In the genomic region with DNA sequence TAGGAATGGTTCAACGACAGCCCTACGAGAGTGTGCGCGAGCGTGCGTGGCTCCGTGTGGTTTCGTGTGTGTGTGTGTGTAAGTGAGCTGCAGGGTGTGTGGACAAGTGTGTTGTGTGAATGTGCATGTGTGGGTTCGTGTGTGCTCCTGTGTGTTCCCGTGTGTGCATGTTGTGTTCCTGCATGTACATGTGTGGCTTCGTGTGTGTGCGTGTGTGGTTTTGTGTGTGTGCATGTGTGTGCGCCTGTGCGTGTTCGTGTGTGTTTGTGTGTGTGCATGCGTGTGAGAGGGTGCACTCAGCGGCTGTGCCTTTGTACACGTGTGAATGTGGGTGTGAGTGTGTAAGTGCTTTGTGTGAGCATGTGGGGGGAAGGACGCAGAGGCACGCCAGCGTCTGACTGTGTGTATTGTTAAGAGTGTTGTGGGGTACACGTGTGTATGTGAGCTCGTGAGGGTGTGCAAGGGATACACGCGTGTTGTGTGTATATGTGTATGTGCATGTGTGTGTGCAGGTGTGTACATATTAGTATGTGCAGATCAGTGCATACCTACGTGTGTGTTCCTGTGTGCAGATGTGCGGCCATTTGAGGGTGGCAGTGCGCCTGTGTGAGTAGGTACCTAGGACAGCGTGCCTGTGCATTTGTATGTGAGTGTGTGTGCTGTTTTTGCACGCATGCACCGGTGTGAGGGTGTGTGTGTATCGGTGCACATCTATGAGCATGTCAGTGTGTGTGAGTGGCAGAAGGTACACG, we compare ENCODE assay signal across 31 cellular contexts. TPM values are rescaled to one million over a fixed set of nuclear protein-coding genes. Genes with fewer than 3 reads are reported as not detected.
DNase-seq lines count a peak whose midpoint lies in the region; ATAC-seq, FAIRE-seq and TF ChIP-seq lines count a peak whose summit lies in the region.
"Had no signal": no experiment of that assay in that cellular context is flagged by ENCODE, and none has a peak within 500 bp of the region (broad histone marks: within the 10 kb centered on the region; RNA-seq: fewer than 3 reads in every experiment).

No MANE protein-coding gene starts in this region.

- H3K27me3 ChIP-seq in SK-N-SH (ENCODE audit: insufficient read depth) (peaks cover 80% of the 10 kb centered on the region), H9 (ENCODE audit: insufficient read depth, low read length) (peaks cover 2% of the 10 kb centered on the region; the same call in 1 of the 2 replicates), H1 (replicated peaks in 1 of 4; ENCODE audit: control insufficient read depth in 3 of 4, extremely low read depth in 1 of 4, insufficient read depth in 3 of 4, low read length in 3 of 4) (peaks cover 1 to 20% (median 16%) of the 10 kb centered on the region in 4 experiments; a peak in 5 of 7 replicates), trophoblast cell (ENCODE audit: insufficient read depth, low read length) (peaks cover 6% of the 10 kb centered on the region)

- peaks cover 87% of the 10 kb centered on the region for H3K27me3 Mint-ChIP-seq in H9 (ENCODE audit: low read depth)

- H3K79me2 ChIP-seq in SK-N-SH (ENCODE audit: insufficient read depth) (no peaks in the 10 kb centered on the region), H9 (ENCODE audit: insufficient read depth, low read length) (no peaks in the 10 kb centered on the region), H1 (ENCODE audit: control insufficient read depth in 1 of 2, insufficient read depth in 2 of 2, low read length in 2 of 2) (no peaks in the 10 kb centered on the region), trophoblast cell (ENCODE audit: control insufficient read depth, insufficient read depth, low read length, poor library complexity) (peaks cover 2% of the 10 kb centered on the region)

- H3K23me2 ChIP-seq in H9 (ENCODE audit: insufficient read length, low read depth, low read length, poor library complexity, severe bottlenecking) (peaks cover 8% of the 10 kb centered on the region), H1 (ENCODE audit: low read depth, low read length) (peaks cover 8% of the 10 kb centered on the region; the same call in 1 of the 2 replicates)

- no peak for FAIRE-seq in H1 (lab: Jason Lieb, UNC)

- no peak for TF ChIP-seq POLR2A in H1 (IDR thresholded peaks at IDR 0.05; ENCODE audit: control extremely low read depth in 1 of 2, low read depth in 2 of 2, low read length in 2 of 2)

- CTCF ChIA-PET in SK-N-SH (lab: Yijun Ruan, JAX) (interaction anchor here (1.4 to 1.5 kb wide), 2 partner anchors 14 to 109 kb away, joined by 4 read pairs; no protein-coding TSS in a partner anchor), H1 (lab: Charles Lee; ENCODE audit: partially characterized antibody) (interaction anchor here (0.6 to 4.1 kb wide), 4 partner anchors 38 to 62 kb away, joined by 3 to 18 read pairs (median 5); no protein-coding TSS in a partner anchor)

- no peak overlapping the region for H2BK5ac ChIP-seq in H9 (ENCODE audit: insufficient read length, low read length)
- no peak overlapping the region; the same call in 1 of the 2 replicates for H2BK5ac ChIP-seq in H1 (ENCODE audit: low read depth, low read length)
- H2BK5ac ChIP-seq in trophoblast cell (ENCODE audit: low read depth, low read length, poor library complexity) = no peak overlapping the region

- ATAC-seq in SK-N-SH treated with all-trans-retinoic acid at 6 μM for 48 hours = no peak
- no peak for ATAC-seq in mucosa of descending colon
- ATAC-seq: Panc1 had no signal

- DNase-seq in SK-N-SH (no peak), H9 (no peak), H1 (ENCODE audit: low read depth in 1 of 2, low spot score in 2 of 2) (no peak), trophoblast cell (no peak), superior temporal gyrus (ENCODE audit: extremely low spot score) (no peak), mucosa of descending colon (no peak)
- DNase-seq: ACHN; BE2C; Calu3; CD8-positive, alpha-beta memory T cell; DMS153; DND-41; GM23248; Karpas-422; NCI-H1092 treated with DMSO at 0.1 percent for 48 hours; NCI-H1436; NCI-H187; NCI-H2081 treated with DMSO at 0.1 percent for 48 hours; NCI-H2171; NCI-H226; NCI-H510A; NCI-H69; SIG-M5 had no signal

- no peak overlapping the region for H4K8ac ChIP-seq in H9 (replicated peaks; ENCODE audit: insufficient read length, low read depth, low read length)
- H4K8ac ChIP-seq in H1 (ENCODE audit: extremely low read depth, insufficient read depth, low read length) = peak overlapping the region; percentile 57; the same call in 1 of the 2 replicates
- no peak overlapping the region for H4K8ac ChIP-seq in trophoblast cell (ENCODE audit: low read depth, low read length)

- H3K18ac ChIP-seq in H9 (ENCODE audit: insufficient read length, low read depth, low read length) (peak overlapping the region; percentile 9), H1 (ENCODE audit: extremely low read depth, low read length) (no peak overlapping the region), trophoblast cell (ENCODE audit: low read length) (no peak overlapping the region)

- H3K4me1 ChIP-seq in SK-N-SH (ENCODE audit: control insufficient read depth in 1 of 2, insufficient read depth in 2 of 2, low read depth in 1 of 2, low read length in 1 of 2) (peaks cover 0 to 3% of the 10 kb centered on the region in 2 experiments; a peak in 1 of 4 replicates), H9 (ENCODE audit: insufficient read depth, low read length) (no peaks in the 10 kb centered on the region; the same call in 1 of the 2 replicates), H1 (replicated peaks in 1 of 4; ENCODE audit: control insufficient read depth in 3 of 4, insufficient read depth in 4 of 4, low read length in 3 of 4) (peaks cover 2 to 5% (median 3%) of the 10 kb centered on the region in 4 experiments; a peak in 6 of 7 replicates), trophoblast cell (ENCODE audit: control insufficient read depth in 1 of 2, insufficient read depth in 2 of 2, low read length in 2 of 2) (peaks cover 0 to 5% of the 10 kb centered on the region in 2 experiments), mucosa of descending colon (ENCODE audit: low read depth) (no peaks in the 10 kb centered on the region)

- no peak overlapping the region for H3K4ac ChIP-seq in H9 (ENCODE audit: low read depth, low read length)
- peak overlapping the region; percentile 69 for H3K4ac ChIP-seq in H1 (replicated peaks; ENCODE audit: insufficient read length, low read depth, low read length)
- no peak overlapping the region for H3K4ac ChIP-seq in trophoblast cell (ENCODE audit: low read depth, low read length)

- no peak overlapping the region for H2AFZ ChIP-seq in SK-N-SH (ENCODE audit: low read depth)
- no peak overlapping the region for H2AFZ ChIP-seq in H9 (ENCODE audit: low read length)
- H2AFZ ChIP-seq in H1 (ENCODE audit: low read length) = no peak overlapping the region
- H2AFZ ChIP-seq in trophoblast cell (ENCODE audit: insufficient read depth, low read length, poor library complexity) = no peak overlapping the region
- H2AFZ ChIP-seq: GM23248 had no signal

- no peaks in the 10 kb centered on the region for H3K36me3 ChIP-seq in SK-N-SH (replicated peaks in 1 of 2; ENCODE audit: control insufficient read depth in 1 of 2, insufficient read depth in 2 of 2, low read length in 1 of 2)
- no peaks in the 10 kb centered on the region for H3K36me3 ChIP-seq in H1 (ENCODE audit: control insufficient read depth in 2 of 4, insufficient read depth in 4 of 4, low read length in 3 of 4)
- H3K36me3 ChIP-seq in trophoblast cell (ENCODE audit: control insufficient read depth in 1 of 2, insufficient read depth in 2 of 2, low read length in 2 of 2) = no peaks in the 10 kb centered on the region
- no peaks in the 10 kb centered on the region for H3K36me3 ChIP-seq in mucosa of descending colon (ENCODE audit: low read depth)
- H3K36me3 ChIP-seq: BE2C, HAP-1 had no signal

- H4K12ac ChIP-seq in trophoblast cell (ENCODE audit: low read depth, low read length) = no peak overlapping the region

- H3K9me2 ChIP-seq in SK-N-SH = no peaks in the 10 kb centered on the region

- H2BK15ac ChIP-seq in H9 (ENCODE audit: low read depth, low read length) (no peak overlapping the region), H1 (ENCODE audit: low read length) (peak overlapping the region; percentile 99)

- H2BK12ac ChIP-seq in H9 (ENCODE audit: insufficient read length, low read depth, low read length) = no peak overlapping the region
- H2BK12ac ChIP-seq in H1 (ENCODE audit: low read depth, low read length) = peak overlapping the region; percentile 90; the same call in 1 of the 2 replicates
- H2BK12ac ChIP-seq in trophoblast cell (ENCODE audit: low read length) = no peak overlapping the region

- H3K36me3 Mint-ChIP-seq in H9 (ENCODE audit: insufficient read depth in 1 of 3, low read depth in 3 of 3) = no peaks in the 10 kb centered on the region
- H3K36me3 Mint-ChIP-seq: CD8-positive, alpha-beta memory T cell had no signal

- H3K14ac ChIP-seq in H9 (ENCODE audit: insufficient read depth, low read length) (no peak overlapping the region), H1 (ENCODE audit: insufficient read length) (no peak overlapping the region), trophoblast cell (ENCODE audit: low read length) (no peak overlapping the region)

- H2BK120ac ChIP-seq in H9 (ENCODE audit: low read depth, low read length, poor library complexity, severe bottlenecking) (no peak overlapping the region), H1 (replicated peaks; ENCODE audit: low read depth, low read length) (no peak overlapping the region), trophoblast cell (ENCODE audit: insufficient read depth, low read length, poor library complexity) (no peak overlapping the region)

- no peaks in the 10 kb centered on the region for H3F3A ChIP-seq in SK-N-SH (replicated peaks; ENCODE audit: insufficient read depth)

- 65% methylated on average over 33 of the region's 33 CpGs for WGBS in SK-N-SH (ENCODE audit: low lambda C conversion rate)
- WGBS in H9 (ENCODE audit: extremely low coverage, insufficient read length, low lambda C conversion rate) = no CpG with 5 or more reads among the region's 33 CpGs
- WGBS in H1 (ENCODE audit: extremely low coverage in 1 of 2, insufficient coverage in 1 of 2, insufficient read length in 1 of 2, insufficient replicate concordance in 2 of 2, low coverage in 1 of 2, low lambda C conversion rate in 2 of 2, missing lambda C conversion rate in 1 of 2), 2 experiments = 85% methylated on average over 33 of the region's 33 CpGs; no CpG with 5 or more reads in 1 of the 2 experiments
- WGBS in trophoblast cell (ENCODE audit: extremely low coverage, insufficient coverage, insufficient read length) = no CpG with 5 or more reads among the region's 33 CpGs

- peak overlapping the region in 1 of 2 experiments; percentile 9; a peak in 1 of 5 replicates for H3K4me3 Mint-ChIP-seq in H9

- H3K9me3 ChIP-seq in SK-N-SH (no peaks in the 10 kb centered on the region), H9 (ENCODE audit: control insufficient read depth, low read depth, low read length) (no peaks in the 10 kb centered on the region), H1 (ENCODE audit: insufficient read depth in 2 of 2, low read depth in 1 of 2, low read length in 1 of 2) (no peaks in the 10 kb centered on the region), trophoblast cell (ENCODE audit: insufficient read depth, low read depth, low read length) (peaks cover 9% of the 10 kb centered on the region), mucosa of descending colon (no peaks in the 10 kb centered on the region)
- H3K9me3 ChIP-seq: HAP-1 had no signal

- H3K23ac ChIP-seq in H9 (ENCODE audit: insufficient read length, low read depth, low read length) = peak overlapping the region; percentile 31
- H3K23ac ChIP-seq in H1 (ENCODE audit: insufficient read length) = no peak overlapping the region
- H3K23ac ChIP-seq in trophoblast cell (ENCODE audit: low read length) = peak overlapping the region; percentile 97

- H3T11ph ChIP-seq in H9 (ENCODE audit: low read length) = no peak overlapping the region

- TF ChIP-seq CTCF in SK-N-SH (IDR thresholded peaks at IDR 0.05) (no peak), H9 (conservative IDR thresholded peaks at IDR 0.05) (no peak), H1 (IDR thresholded peaks at IDR 0.05; ENCODE audit: control extremely low read depth in 1 of 3, insufficient read depth in 1 of 3, low read depth in 1 of 3, low read length in 3 of 3) (no peak), mucosa of descending colon (IDR thresholded peaks at IDR 0.05) (no peak)

- no peak overlapping the region for H2BK20ac ChIP-seq in H9 (ENCODE audit: low read depth, low read length, poor library complexity, severe bottlenecking)
- H2BK20ac ChIP-seq in H1 (ENCODE audit: low read length) = 0 out of 2 replicates have a peak overlapping the region, but pooled peaks have one; percentile 53

- POLR2A ChIA-PET in SK-N-SH (lab: Yijun Ruan, JAX) (interaction anchor here (1.2 kb wide), 1 partner anchor 11 kb away, joined by 4 read pairs; no protein-coding TSS in a partner anchor), H1 (lab: Charles Lee; ENCODE audit: partially characterized antibody) (interaction anchor here (0.6 to 1.3 kb wide), 2 partner anchors 37 to 136 kb away, joined by 3 read pairs; partner anchors contain the start of gene MBD3)

- H3K4me3 ChIP-seq in SK-N-SH (ENCODE audit: low read depth in 2 of 2, low read length in 1 of 2) (no peak overlapping the region), H1 (ENCODE audit: extremely low read depth in 1 of 4, insufficient read depth in 2 of 4, low read depth in 3 of 4, low read length in 4 of 4) (no peak overlapping the region), trophoblast cell (ENCODE audit: low read depth, low read length) (peak overlapping the region; percentile 61), mucosa of descending colon (no peak overlapping the region)
- H3K4me3 ChIP-seq: GM23248, HAP-1, SK-N-MC had no signal

- H4K91ac ChIP-seq in H9 (ENCODE audit: insufficient read length, low read depth, low read length) (no peak overlapping the region), H1 (replicated peaks; ENCODE audit: insufficient read length, low read length) (peak overlapping the region; percentile 96), trophoblast cell (ENCODE audit: low read depth, low read length) (no peak overlapping the region)

- no peaks in the 10 kb centered on the region; a peak in 2 of 5 replicates for H3K9me3 Mint-ChIP-seq in H9
- H3K9me3 Mint-ChIP-seq: CD8-positive, alpha-beta memory T cell; IgD-negative memory B cell had no signal

- TF ChIP-seq RAD21 in SK-N-SH (IDR thresholded peaks at IDR 0.05; ENCODE audit: low read length) (no peak), H1 (IDR thresholded peaks at IDR 0.05 in 1 of 2, conservative IDR thresholded peaks at IDR 0.05 in 1 of 2; ENCODE audit: low read depth in 2 of 2, low read length in 2 of 2) (no peak)

- H4K5ac ChIP-seq in H9 (ENCODE audit: insufficient read length, low read depth, low read length) = peak overlapping the region; percentile 48
- H4K5ac ChIP-seq in H1 (ENCODE audit: insufficient read length, low read depth, low read length) = no peak overlapping the region

- TF ChIP-seq EP300 in SK-N-SH (IDR thresholded peaks at IDR 0.05; ENCODE audit: borderline replicate concordance in 1 of 2, low read depth in 1 of 2, low read length in 1 of 2) (no peak), H1 (IDR thresholded peaks at IDR 0.05; ENCODE audit: borderline replicate concordance in 1 of 2, low read depth in 2 of 2, low read length in 2 of 2) (no peak)

- H3K56ac ChIP-seq in H9 (ENCODE audit: insufficient read length, low read depth, low read length) = peak overlapping the region; percentile 50
- no peak overlapping the region for H3K56ac ChIP-seq in H1 (replicated peaks; ENCODE audit: insufficient read length, low read depth, low read length)

- H3K4me1 Mint-ChIP-seq in H9 = peaks cover 0 to 4% of the 10 kb centered on the region in 2 experiments; a peak in 2 of 4 replicates

- H3K27ac ChIP-seq in SK-N-SH (ENCODE audit: low read depth in 2 of 2, low read length in 1 of 2) (no peak overlapping the region), H9 (ENCODE audit: insufficient read length, low read depth, low read length) (no peak overlapping the region), H1 (ENCODE audit: low read depth, low read length) (no peak overlapping the region), trophoblast cell (ENCODE audit: low read depth, low read length) (no peak overlapping the region)
- H3K27ac ChIP-seq: 22Rv1, GM23248, SK-N-MC had no signal

- intact Hi-C loops in mucosa of descending colon (cut with DNase I, micrococcal nuclease) = no loop called here

- no peaks in the 10 kb centered on the region for H4K20me1 ChIP-seq in SK-N-SH (ENCODE audit: insufficient read depth)
- H4K20me1 ChIP-seq in H9 (ENCODE audit: control insufficient read depth, insufficient read depth, insufficient read length) = no peaks in the 10 kb centered on the region
- H4K20me1 ChIP-seq in H1 (replicated peaks in 1 of 2; ENCODE audit: control insufficient read depth in 1 of 2, insufficient read depth in 2 of 2, low read length in 2 of 2) = peaks cover 0 to 7% of the 10 kb centered on the region in 2 experiments

- H3K4me2 ChIP-seq in SK-N-SH = no peak overlapping the region
- H3K4me2 ChIP-seq in H9 (ENCODE audit: insufficient read depth, insufficient read length, low read length) = no peak overlapping the region
- no peak overlapping the region; a peak in 1 of 4 replicates for H3K4me2 ChIP-seq in H1 (ENCODE audit: insufficient read depth in 1 of 2, low read depth in 2 of 2, low read length in 2 of 2)
- no peak overlapping the region for H3K4me2 ChIP-seq in trophoblast cell (ENCODE audit: low read length)

- no peak overlapping the region; a peak in 1 of 7 replicates for H3K27ac Mint-ChIP-seq in H9
- H3K27ac Mint-ChIP-seq: CD14-positive monocyte had no signal

- H3K9ac ChIP-seq in SK-N-SH (no peak overlapping the region), H9 (ENCODE audit: extremely low read depth, insufficient read length, low read length) (no peak overlapping the region), H1 (replicated peaks in 1 of 4; ENCODE audit: extremely low read depth in 1 of 4, low read depth in 3 of 4, low read length in 3 of 4) (no peak overlapping the region), trophoblast cell (ENCODE audit: low read length) (peak overlapping the region; percentile 29)
- H3K9ac ChIP-seq: GM23248 had no signal

- H3K79me1 ChIP-seq in H9 (ENCODE audit: insufficient read depth, low read depth, low read length, poor library complexity, severe bottlenecking) (no peaks in the 10 kb centered on the region), H1 (ENCODE audit: low read depth, low read length) (no peaks in the 10 kb centered on the region), trophoblast cell (ENCODE audit: low read length) (no peaks in the 10 kb centered on the region)

- no peak overlapping the region for H2AK5ac ChIP-seq in H9 (ENCODE audit: insufficient read length, low read length)
- H2AK5ac ChIP-seq in H1 (ENCODE audit: low read depth, low read length) = peak overlapping the region; percentile 100
- no peak overlapping the region for H2AK5ac ChIP-seq in trophoblast cell (ENCODE audit: low read length)

RNA-seq across cellular contexts. Expression of gene ONECUT3, which starts 24.3 kb away (rescaled TPM):
- not detected in 2 replicates for polyA plus RNA-seq in SK-N-SH (2012; rRNA removed)
- polyA plus RNA-seq in SK-N-SH (2012; cell fraction: cytosol; rRNA removed) = not detected in 2 replicates
- not detected in 2 replicates for polyA plus RNA-seq in SK-N-SH (2012; cell fraction: nucleus; rRNA removed)
- 0.04 and 0.07 TPM in 2 replicates for total RNA-seq in H9 (2021)
- not detected in 2 replicates for total RNA-seq in H1 (2021; fragmentation: NEBNext Ultra II Directional; extraction: Animal tissue kit (Norgen Biotek cat#: 25700))
- polyA plus RNA-seq in H1 (2011; rRNA removed) = not detected in 2 replicates
- polyA plus RNA-seq in H1 (2011; cell fraction: cytosol; rRNA removed) = not detected
- polyA plus RNA-seq in H1 (2011; cell fraction: nucleus; rRNA removed) = not detected
- 0.04 TPM in 1 of 4 replicates, not detected in the others for polyA plus RNA-seq in H1 (2012, experiment 1 of 2)
- polyA plus RNA-seq in H1 (2012, experiment 2 of 2) = 0.01 TPM
- not detected for polyA plus RNA-seq in H1 (2013, experiment 1 of 2)
- not detected for polyA plus RNA-seq in H1 (2013, experiment 2 of 2)
- polyA minus RNA-seq in H1 (2011; rRNA and poly(A)+ RNA removed) = not detected in 2 replicates
- not detected for polyA minus RNA-seq in H1 (2011; cell fraction: cytosol; rRNA and poly(A)+ RNA removed)
- polyA minus RNA-seq in H1 (2011; cell fraction: nucleus; rRNA and poly(A)+ RNA removed) = not detected
- not detected in 2 replicates for polyA plus RNA-seq in trophoblast cell (2013)
- total RNA-seq in mucosa of descending colon = not detected
- total RNA-seq: CD8-positive, alpha-beta memory T cell; GM23248; OCI-LY7 had no signal
- polyA plus RNA-seq: CD14-positive monocyte; CD8-positive, alpha-beta memory T cell; GM23248; IgD-negative memory B cell had no signal
